Comparison of ENCODE assay signal across 19 cellular contexts in genomic region chr10:64547168-64547567, GRCh38.
DNase-seq lines count a peak whose midpoint lies in the region; ATAC-seq and TF ChIP-seq lines count a peak whose summit lies in the region.
"Had no signal": no experiment of that assay in that cellular context is flagged by ENCODE, and none has a peak within 500 bp of the region (broad histone marks: within the 10 kb centered on the region; RNA-seq: fewer than 3 reads in every experiment).

No MANE protein-coding gene starts in this region.

- peaks cover 23% of the 10 kb centered on the region for H3K4me1 Mint-ChIP-seq in GM23338
- H3K4me1 Mint-ChIP-seq in endodermal cell: peaks cover 6% of the 10 kb centered on the region
- H3K4me1 Mint-ChIP-seq in mesothelial cell of epicardium: no peaks in the 10 kb centered on the region
- no peaks in the 10 kb centered on the region for H3K4me1 Mint-ChIP-seq in activated CD4-positive, alpha-beta memory T cell treated with anti-CD3 and anti-CD28 coated beads, Interleukin-2, amount 10 ng/mL, durations not matched to agents 7 days and 5 days
- H3K4me1 Mint-ChIP-seq: B cell; CD4-positive, CD25-positive, alpha-beta regulatory T cell; CD8-positive, alpha-beta memory T cell had no signal

- H3F3A ChIP-seq in GM23338 (replicated peaks; ENCODE audit: low read depth): no peaks in the 10 kb centered on the region

- intact Hi-C loops in heart left ventricle (cut with DNase I): no loop called here

- H3K27me3 ChIP-seq in GM23338 (ENCODE audit: insufficient read depth) (no peaks in the 10 kb centered on the region), endodermal cell (ENCODE audit: control insufficient read depth, insufficient read depth, low read length, poor library complexity, severe bottlenecking) (no peaks in the 10 kb centered on the region), heart left ventricle (no peaks in the 10 kb centered on the region)

- H3K9me3 Mint-ChIP-seq in GM23338 (no peaks in the 10 kb centered on the region), endodermal cell (no peaks in the 10 kb centered on the region), mesothelial cell of epicardium (peaks cover 3% of the 10 kb centered on the region)
- no peaks in the 10 kb centered on the region for H3K9me3 Mint-ChIP-seq in activated CD4-positive, alpha-beta memory T cell treated with anti-CD3 and anti-CD28 coated beads, Interleukin-2, amount 10 ng/mL, durations not matched to agents 7 days and 5 days

- CTCF ChIA-PET in activated CD4-positive, alpha-beta memory T cell treated with anti-CD3 and anti-CD28 coated beads, Interleukin-2, amount 10 ng/mL, durations not matched to agents 7 days and 5 days (lab: Charles Lee): no interaction called here

- H3K4me3 Mint-ChIP-seq in GM23338 (no peak overlapping the region), endodermal cell (no peak overlapping the region), mesothelial cell of epicardium (no peak overlapping the region)
- no peak overlapping the region for H3K4me3 Mint-ChIP-seq in activated CD4-positive, alpha-beta memory T cell treated with anti-CD3 and anti-CD28 coated beads, Interleukin-2, amount 10 ng/mL, durations not matched to agents 7 days and 5 days
- H3K4me3 Mint-ChIP-seq: B cell; CD4-positive, CD25-positive, alpha-beta regulatory T cell; CD8-positive, alpha-beta memory T cell had no signal

- H3K4me1 ChIP-seq in GM23338 (ENCODE audit: insufficient read depth): peaks cover 17% of the 10 kb centered on the region
- no peaks in the 10 kb centered on the region for H3K4me1 ChIP-seq in endodermal cell (ENCODE audit: control insufficient read depth, insufficient read depth, low read length)
- H3K4me1 ChIP-seq in heart left ventricle: no peaks in the 10 kb centered on the region
- H3K4me1 ChIP-seq: HAP-1 had no signal

- H3K4me3 ChIP-seq in GM23338 (no peak overlapping the region), endodermal cell (ENCODE audit: low read length) (no peak overlapping the region), heart left ventricle (no peak overlapping the region)
- H3K4me3 ChIP-seq: GM12878, HAP-1 had no signal

- no peak overlapping the region for H3K9ac ChIP-seq in endodermal cell (ENCODE audit: extremely low read depth, low read length, poor library complexity, severe bottlenecking)

- WGBS in endodermal cell (ENCODE audit: insufficient coverage in 1 of 2, insufficient read length in 1 of 2), 2 experiments: 93% methylated on average over 3 of the region's 3 CpGs; no CpG with 5 or more reads in 1 of the 2 experiments
- whole genome bisulfite sequencing in heart left ventricle, 4 donors: 80 to 90% (median 87%) methylated on average over 3 of the region's 3 CpGs

- H3K9me3 ChIP-seq in endodermal cell (ENCODE audit: control insufficient read depth, low read length): no peaks in the 10 kb centered on the region
- H3K9me3 ChIP-seq in heart left ventricle: no peaks in the 10 kb centered on the region
- H3K9me3 ChIP-seq: HAP-1 had no signal

- DNase-seq in GM23338 (ENCODE audit: low spot score) (peak; percentile 29), RKO (ENCODE audit: low spot score) (peak; percentile 3), endodermal cell (no peak), mesothelial cell of epicardium (ENCODE audit: low spot score in 2 of 2, unreplicated experiment in 2 of 2) (no peak), heart left ventricle (no peak)
- DNase-seq in activated CD4-positive, alpha-beta memory T cell treated with anti-CD3 and anti-CD28 coated beads, Interleukin-2, amount 10 ng/mL, durations not matched to agents 7 days and 5 days: no peak
- DNase-seq: C1 segment of cervical spinal cord; CD4-positive, CD25-positive, alpha-beta regulatory T cell; CD8-positive, alpha-beta memory T cell; COR-L47; DMS 273 treated with DMSO at 0.1 percent for 48 hours; DMS53; DND-41; EL had no signal

- no peak overlapping the region for H3K27ac ChIP-seq in GM23338 (ENCODE audit: low read depth)
- no peak overlapping the region for H3K27ac ChIP-seq in endodermal cell (ENCODE audit: low read depth, low read length)
- no peak overlapping the region for H3K27ac ChIP-seq in heart left ventricle
- H3K27ac ChIP-seq: HL-60 had no signal

- peak in 1 of 2 experiments; percentile 37; a peak in 2 of 4 replicates for TF ChIP-seq CTCF in GM23338 (conservative IDR thresholded peaks at IDR 0.05; ENCODE audit: low read depth in 2 of 2)
- TF ChIP-seq CTCF in endodermal cell (conservative IDR thresholded peaks at IDR 0.05): peak; percentile 63
- TF ChIP-seq CTCF in mesothelial cell of epicardium (IDR thresholded peaks at IDR 0.05; ENCODE audit: unreplicated experiment): peak; percentile 12
- TF ChIP-seq CTCF in heart left ventricle (IDR thresholded peaks at IDR 0.05): no peak

- H3K36me3 ChIP-seq in GM23338 (ENCODE audit: insufficient read depth): no peaks in the 10 kb centered on the region
- no peaks in the 10 kb centered on the region for H3K36me3 ChIP-seq in endodermal cell (ENCODE audit: control insufficient read depth, insufficient read depth, low read length)
- H3K36me3 ChIP-seq in heart left ventricle: no peaks in the 10 kb centered on the region
- H3K36me3 ChIP-seq: HAP-1 had no signal

- ATAC-seq in GM23338: no peak
- no peak for ATAC-seq in GM21381 (IDR thresholded peaks at IDR 0.05; ENCODE audit: unreplicated experiment)
- ATAC-seq in heart left ventricle: no peak
- ATAC-seq: GM12878 had no signal

- POLR2A ChIA-PET in activated CD4-positive, alpha-beta memory T cell treated with anti-CD3 and anti-CD28 coated beads, Interleukin-2, amount 10 ng/mL, durations not matched to agents 7 days and 5 days (lab: Charles Lee): no interaction called here

- H3K27ac Mint-ChIP-seq in GM23338: no peak overlapping the region
- no peak overlapping the region for H3K27ac Mint-ChIP-seq in endodermal cell
- no peak overlapping the region for H3K27ac Mint-ChIP-seq in mesothelial cell of epicardium
- H3K27ac Mint-ChIP-seq in activated CD4-positive, alpha-beta memory T cell treated with anti-CD3 and anti-CD28 coated beads, Interleukin-2, amount 10 ng/mL, durations not matched to agents 7 days and 5 days: no peak overlapping the region
- H3K27ac Mint-ChIP-seq: B cell; CD8-positive, alpha-beta memory T cell had no signal

- no peak for TF ChIP-seq POLR2A in heart left ventricle (IDR thresholded peaks at IDR 0.05)

- no peaks in the 10 kb centered on the region for H3K36me3 Mint-ChIP-seq in GM23338 (ENCODE audit: low read depth)
- H3K36me3 Mint-ChIP-seq in endodermal cell (ENCODE audit: low read depth): no peaks in the 10 kb centered on the region
- no peaks in the 10 kb centered on the region for H3K36me3 Mint-ChIP-seq in mesothelial cell of epicardium
- H3K36me3 Mint-ChIP-seq in activated CD4-positive, alpha-beta memory T cell treated with anti-CD3 and anti-CD28 coated beads, Interleukin-2, amount 10 ng/mL, durations not matched to agents 7 days and 5 days (ENCODE audit: low read depth): no peaks in the 10 kb centered on the region
- H3K36me3 Mint-ChIP-seq: CD4-positive, CD25-positive, alpha-beta regulatory T cell; CD8-positive, alpha-beta memory T cell had no signal

- no peaks in the 10 kb centered on the region for H4K20me1 ChIP-seq in GM23338 (replicated peaks; ENCODE audit: insufficient read depth)

- H3K27me3 Mint-ChIP-seq in GM23338 (ENCODE audit: insufficient read depth, low read depth, poor library complexity) (no peaks in the 10 kb centered on the region), endodermal cell (ENCODE audit: insufficient read depth) (peaks cover 2% of the 10 kb centered on the region), mesothelial cell of epicardium (ENCODE audit: low read depth) (no peaks in the 10 kb centered on the region)
- no peaks in the 10 kb centered on the region for H3K27me3 Mint-ChIP-seq in activated CD4-positive, alpha-beta memory T cell treated with anti-CD3 and anti-CD28 coated beads, Interleukin-2, amount 10 ng/mL, durations not matched to agents 7 days and 5 days
- H3K27me3 Mint-ChIP-seq: B cell; CD4-positive, CD25-positive, alpha-beta regulatory T cell; CD8-positive, alpha-beta memory T cell had no signal

- no peaks in the 10 kb centered on the region for H3K9me2 ChIP-seq in GM23338 (ENCODE audit: insufficient read depth)

- no peak overlapping the region for H3K4me2 ChIP-seq in GM23338

- H2AFZ ChIP-seq in GM23338: no peak overlapping the region

- no peaks in the 10 kb centered on the region for H3K79me2 ChIP-seq in GM23338 (replicated peaks; ENCODE audit: insufficient read depth)

TF ChIP-seq in GM23338, 12 proteins besides CTCF, POLR2A, EP300 and RAD21 (continues in another document):
- TF ChIP-seq CREB1 (CRISPR knock-in tag; IDR thresholded peaks at IDR 0.05; ENCODE audit: low read depth) (no peak), NANOG (IDR thresholded peaks at IDR 0.05; ENCODE audit: borderline replicate concordance) (no peak), STAT1 (IDR thresholded peaks at IDR 0.05; ENCODE audit: unreplicated experiment) (no peak), JUNB (IDR thresholded peaks at IDR 0.05; ENCODE audit: unreplicated experiment) (no peak), POLR2AphosphoS5 (IDR thresholded peaks at IDR 0.05; ENCODE audit: low read depth) (no peak), REST (IDR thresholded peaks at IDR 0.05; ENCODE audit: unreplicated experiment) (no peak), EZH2 (IDR thresholded peaks at IDR 0.05; ENCODE audit: low read depth, unreplicated experiment) (no peak)

Comparison
In these comparisons a context has a peak if more than half of its experiments do, and no peak if none do; other contexts are left out.
1. DNase-seq: peak in GM23338 (single experiment) and RKO (single experiment); none in endodermal cell (single experiment), mesothelial cell of epicardium (0 of 2), heart left ventricle (0 of 5) and activated CD4-positive, alpha-beta memory T cell treated with anti-CD3 and anti-CD28 coated beads, Interleukin-2, amount 10 ng/mL, durations not matched to agents 7 days and 5 days (single experiment).
2. CTCF ChIP-seq: peak in endodermal cell (single experiment) and mesothelial cell of epicardium (single experiment); none in heart left ventricle (0 of 12).